ENCODE assay signal across 8 cellular contexts in the genomic region with DNA sequence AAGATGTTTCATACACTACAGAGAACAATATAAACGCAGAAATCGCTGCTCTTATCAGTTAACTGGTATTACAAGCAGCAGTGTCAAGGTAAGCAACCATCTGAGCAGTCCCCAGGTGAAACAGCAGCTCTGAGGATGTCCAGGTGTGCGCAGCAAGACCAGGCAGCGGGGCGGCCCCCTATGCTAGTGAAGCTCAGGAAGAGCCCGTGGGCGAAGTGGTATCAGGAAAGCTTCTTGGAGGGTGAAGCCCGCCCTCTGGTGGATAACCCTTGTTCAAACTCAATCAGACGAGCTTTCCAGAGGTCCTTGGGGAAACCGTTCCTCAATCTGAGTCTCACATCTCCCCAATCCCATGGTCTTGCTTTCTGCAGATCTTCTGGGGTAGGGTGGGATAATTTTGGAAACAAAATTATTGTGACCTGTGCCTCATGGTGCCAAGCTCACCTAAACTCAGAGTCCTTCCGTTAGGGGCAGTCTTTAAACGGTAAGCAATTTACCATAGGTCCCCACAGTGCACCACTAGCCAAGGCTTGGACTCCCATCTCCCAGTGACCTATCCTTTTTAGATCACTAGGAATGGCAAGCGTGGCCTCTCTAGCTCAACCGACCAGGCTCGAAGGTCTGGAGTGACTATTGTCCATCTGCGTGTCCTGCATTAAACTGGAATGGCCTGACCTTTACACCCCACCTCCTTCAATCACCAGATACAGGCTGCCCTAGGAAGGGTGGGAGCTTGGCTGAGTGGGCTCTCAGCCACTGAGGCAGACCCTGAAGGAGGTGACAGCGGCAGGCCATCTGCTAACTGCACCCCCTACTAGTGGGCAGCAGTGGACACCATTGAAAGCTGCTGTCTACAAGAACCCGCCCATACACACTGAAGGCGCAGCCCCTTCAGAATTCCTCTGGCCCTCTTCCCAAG. TPM values are rescaled to one million over a fixed set of nuclear protein-coding genes. Genes with fewer than 3 reads are reported as not detected.
DNase-seq lines count a peak whose midpoint lies in the region; ATAC-seq and TF ChIP-seq lines count a peak whose summit lies in the region.

No MANE protein-coding gene starts in this region.

- no peak overlapping the region for H3K4me3 Mint-ChIP-seq in Calu3 (ENCODE audit: low read depth, unreplicated experiment)
- no peak overlapping the region for H3K4me3 Mint-ChIP-seq in endodermal cell

- DNase-seq in Calu3: peak; percentile 78
- peak; percentile 67 for DNase-seq in HuH-7 (ENCODE audit: low spot score)
- peak; percentile 92 for DNase-seq in NT2/D1 (ENCODE audit: low read depth, low spot score)
- DNase-seq in activated CD8-positive, alpha-beta memory T cell treated with anti-CD3 and anti-CD28 coated beads for 24 hours: peak; percentile 87
- peak; percentile 93 for DNase-seq in endodermal cell
- peak; percentile 67 for DNase-seq in middle frontal gyrus (ENCODE audit: extremely low spot score, low spot score)
- DNase-seq in stimulated activated CD8-positive, alpha-beta memory T cell treated with anti-CD3 and anti-CD28 coated beads, Interleukin-4, amount 100 ng/mL, for 1 hour (ENCODE audit: low read depth in 2 of 2, low spot score in 1 of 2): peak; percentile 50 to 59

- H3K36me3 Mint-ChIP-seq in Calu3 (ENCODE audit: insufficient read depth, unreplicated experiment) (peaks cover 4% of the 10 kb centered on the region), endodermal cell (ENCODE audit: low read depth) (no peaks in the 10 kb centered on the region)

- CTCF ChIA-PET in Calu3 (lab: Charles Lee): interaction anchor here (0.5 to 2.2 kb wide), 15 partner anchors 18 to 250 kb away, joined by 3 to 22 read pairs (median 5); partner anchors contain the start of genes CEP85, CNKSR1 and PDIK1L

- no peaks in the 10 kb centered on the region for H3K4me1 Mint-ChIP-seq in Calu3 (ENCODE audit: low read depth, unreplicated experiment)
- no peaks in the 10 kb centered on the region for H3K4me1 Mint-ChIP-seq in endodermal cell

- H3K36me3 ChIP-seq in NT2/D1 (ENCODE audit: insufficient read depth, insufficient read length, low read length): no peaks in the 10 kb centered on the region
- H3K36me3 ChIP-seq in endodermal cell (ENCODE audit: control insufficient read depth, insufficient read depth, low read length): no peaks in the 10 kb centered on the region

- TF ChIP-seq CTCF in Calu3 (IDR thresholded peaks at IDR 0.05; ENCODE audit: unreplicated experiment): peak; percentile 63
- TF ChIP-seq CTCF in endodermal cell (conservative IDR thresholded peaks at IDR 0.05): peak; percentile 87

- H3K4me1 ChIP-seq in NT2/D1 (ENCODE audit: insufficient read depth, insufficient read length) (peaks cover 4% of the 10 kb centered on the region), endodermal cell (ENCODE audit: control insufficient read depth, insufficient read depth, low read length) (no peaks in the 10 kb centered on the region)

- H3K27ac Mint-ChIP-seq in Calu3 (ENCODE audit: unreplicated experiment) (no peak overlapping the region), endodermal cell (no peak overlapping the region)

- H3K4me3 ChIP-seq in NT2/D1 (ENCODE audit: insufficient read length, low read depth) (no peak overlapping the region), endodermal cell (ENCODE audit: low read length) (no peak overlapping the region)

- H3K9me3 ChIP-seq in NT2/D1 (ENCODE audit: insufficient read depth, low read length) (no peaks in the 10 kb centered on the region), endodermal cell (ENCODE audit: control insufficient read depth, low read length) (no peaks in the 10 kb centered on the region)

- H3K27me3 ChIP-seq in NT2/D1 (ENCODE audit: insufficient read depth, insufficient read length) (peaks cover 58% of the 10 kb centered on the region), endodermal cell (ENCODE audit: control insufficient read depth, insufficient read depth, low read length, poor library complexity, severe bottlenecking) (peaks cover 9% of the 10 kb centered on the region)

- H3K9me3 Mint-ChIP-seq in Calu3 (ENCODE audit: low read depth, unreplicated experiment): no peaks in the 10 kb centered on the region
- no peaks in the 10 kb centered on the region for H3K9me3 Mint-ChIP-seq in endodermal cell

- no TSS peak for BruUV-seq in Calu3 (replicated peaks; lab: Mats Ljungman, UMichigan)

- intact Hi-C loops in Calu3 (cut with micrococcal nuclease; ENCODE audit: unreplicated experiment): loop anchor here (1.0 to 2.0 kb wide), 2 partner anchors 40 to 108 kb away; no protein-coding TSS in a partner anchor

- H3K9ac ChIP-seq in NT2/D1 (ENCODE audit: insufficient read length, low read depth): no peak overlapping the region
- no peak overlapping the region for H3K9ac ChIP-seq in endodermal cell (ENCODE audit: extremely low read depth, low read length, poor library complexity, severe bottlenecking)

- 38 to 50% methylated on average over 4 to 19 of the region's 19 CpGs for WGBS in endodermal cell (ENCODE audit: insufficient coverage in 1 of 2, insufficient read length in 1 of 2), 2 experiments

- no peak for ATAC-seq in GM19351 (IDR thresholded peaks at IDR 0.05; ENCODE audit: unreplicated experiment)

- H3K27me3 Mint-ChIP-seq in Calu3 (ENCODE audit: unreplicated experiment): peaks cover 29% of the 10 kb centered on the region
- H3K27me3 Mint-ChIP-seq in endodermal cell (ENCODE audit: insufficient read depth): peaks cover 51% of the 10 kb centered on the region

- no peak overlapping the region for H3K27ac ChIP-seq in endodermal cell (ENCODE audit: low read depth, low read length)

RNA-seq across cellular contexts. Expression of gene FAM110D, which starts 13.6 kb away (rescaled TPM):
- total RNA-seq in Calu3 (2022): not detected in 2 replicates
- total RNA-seq in endodermal cell: 1 to 10 TPM in 1 of 2 donors, under 1 TPM in 1; 0.38 to 1.1 TPM
- polyA plus RNA-seq in endodermal cell (2013, experiment 1 of 2): 0.82 TPM
- 0.91 TPM for polyA plus RNA-seq in endodermal cell (2013, experiment 2 of 2)

RNA-seq across cellular contexts. Expression of gene C1orf232, which starts 23.5 kb away (rescaled TPM):
- total RNA-seq in Calu3 (2022): not detected in 2 replicates
- total RNA-seq in endodermal cell: not detected
- polyA plus RNA-seq in endodermal cell (2013, experiment 1 of 2): 0.61 TPM
- polyA plus RNA-seq in endodermal cell (2013, experiment 2 of 2): not detected

RNA-seq across cellular contexts. Expression of gene ZNF593, which starts 24.4 kb away (rescaled TPM):
- total RNA-seq in Calu3 (2022) (22.2 and 23.1 TPM in 2 replicates), endodermal cell (10 to 100 TPM; 31.4 to 33.7 TPM)
- polyA plus RNA-seq in endodermal cell (2013, experiment 1 of 2): 30.4 TPM
- 26.1 TPM for polyA plus RNA-seq in endodermal cell (2013, experiment 2 of 2)

RNA-seq across cellular contexts. Expression of gene ZNF593OS, which starts 26.3 kb away (rescaled TPM):
- total RNA-seq in Calu3 (2022) (not detected in 2 replicates), endodermal cell (not detected)
- 0.61 TPM for polyA plus RNA-seq in endodermal cell (2013, experiment 1 of 2)
- polyA plus RNA-seq in endodermal cell (2013, experiment 2 of 2): 0.37 TPM

RNA-seq across cellular contexts. Expression of gene CNKSR1, which starts 32.0 kb away (rescaled TPM):
- total RNA-seq in Calu3 (2022) (28.1 and 30.6 TPM in 2 replicates), endodermal cell (10 to 100 TPM; 35.8 to 44.1 TPM)
- polyA plus RNA-seq in endodermal cell (2013, experiment 1 of 2): 3.8 TPM
- 3.8 TPM for polyA plus RNA-seq in endodermal cell (2013, experiment 2 of 2)
